Comparison of ENCODE assay signal across 15 cellular contexts in genomic region chr3:138270245-138270644, GRCh38. TPM values are rescaled to one million over a fixed set of nuclear protein-coding genes. Genes with fewer than 3 reads are reported as not detected.
"Had no signal": no experiment of that assay in that cellular context is flagged by ENCODE, and none has a peak within 500 bp of the region (broad histone marks: within the 10 kb centered on the region; RNA-seq: fewer than 3 reads in every experiment).

No MANE protein-coding gene starts in this region.

- H3K36me3 ChIP-seq: ovary had no signal

- FAIRE-seq: bronchial epithelial cell, keratinocyte had no signal

- H3K4me3 ChIP-seq: ascending aorta, ovary, sigmoid colon, thoracic aorta had no signal

- H3K9me3 ChIP-seq: ascending aorta, ovary, sigmoid colon, thoracic aorta had no signal

- H3K27ac ChIP-seq: ascending aorta, ovary, sigmoid colon, thoracic aorta had no signal

- DNase-seq: activated CD4-positive, CD25-positive, alpha-beta regulatory T cell treated with anti-CD3 and anti-CD28 coated beads, Interleukin-2, amount 50 U/mL, for 72 hours; activated naive CD4-positive, alpha-beta T cell treated with anti-CD3 and anti-CD28 coated beads for 36 hours; hippocampal formation; midbrain; ovary; sigmoid colon; T-helper 9 cell had no signal

- H3K27me3 ChIP-seq: ascending aorta, ovary, sigmoid colon had no signal

- H3K4me1 ChIP-seq: ascending aorta, sigmoid colon had no signal

RNA-seq across cellular contexts. Expression of gene NME9, which starts 59.4 kb away (rescaled TPM):
- total RNA-seq: ascending aorta, bronchial epithelial cell, dermis microvascular lymphatic vessel endothelial cell, epithelial cell of proximal tubule, left lobe of liver, myocyte, sigmoid colon, thoracic aorta had no signal
